ENCODE assay signal across 11 cellular contexts in the genomic region with DNA sequence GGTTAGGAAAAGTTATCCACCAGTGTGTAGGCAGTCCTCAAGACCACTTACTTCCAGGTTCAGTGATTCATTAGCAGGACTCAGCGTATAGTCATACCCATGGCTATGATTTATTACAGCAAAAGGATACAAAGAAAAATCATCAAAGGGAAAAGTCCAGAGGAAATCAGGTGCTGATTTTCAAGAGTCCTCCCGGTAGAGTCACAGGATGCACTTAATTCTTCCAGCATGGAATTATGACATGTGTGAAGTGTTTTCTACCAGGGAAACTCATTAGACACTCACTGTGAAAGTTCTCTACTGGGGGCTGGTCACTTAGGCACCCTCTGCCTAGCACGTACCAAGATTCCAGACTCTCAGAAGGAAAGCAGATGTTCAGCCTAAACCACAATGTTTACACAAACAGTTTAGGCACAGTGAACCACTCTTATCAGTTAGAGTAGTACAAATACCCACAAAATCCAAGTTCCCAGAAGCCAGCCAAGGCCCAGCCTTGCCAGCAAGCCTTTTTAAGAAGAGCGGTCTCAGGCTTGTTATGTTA. TPM values are rescaled to one million over a fixed set of nuclear protein-coding genes. Genes with fewer than 3 reads are reported as not detected.
DNase-seq lines count a peak whose midpoint lies in the region; ATAC-seq, FAIRE-seq and TF ChIP-seq lines count a peak whose summit lies in the region.
"Had no signal": no experiment of that assay in that cellular context is flagged by ENCODE, and none has a peak within 500 bp of the region (broad histone marks: within the 10 kb centered on the region; RNA-seq: fewer than 3 reads in every experiment).

No MANE protein-coding gene starts in this region.

- ATAC-seq in GM19467 (IDR thresholded peaks at IDR 0.05; ENCODE audit: unreplicated experiment): no peak

- no peak for FAIRE-seq in H54 (lab: Jason Lieb, UNC)

- TF ChIP-seq CTCF in hepatocyte (IDR thresholded peaks at IDR 0.05; ENCODE audit: poor library complexity): no peak

- TF ChIP-seq POLR2A in H54 (IDR thresholded peaks at IDR 0.05; ENCODE audit: low read depth, low read length): no peak

- H3K9me2 ChIP-seq in hepatocyte (replicated peaks; ENCODE audit: insufficient read depth): no peaks in the 10 kb centered on the region

- WGBS in hepatocyte (ENCODE audit: low lambda C conversion rate, missing lambda C conversion rate): 33% methylated on average over 4 of the region's 4 CpGs

- H3K9me3 ChIP-seq in hepatocyte (ENCODE audit: low read depth): no peaks in the 10 kb centered on the region

- H3K27me3 ChIP-seq in hepatocyte: no peaks in the 10 kb centered on the region

- H3K36me3 ChIP-seq in hepatocyte (replicated peaks; ENCODE audit: insufficient read depth, low read depth): no peaks in the 10 kb centered on the region

- H3K79me2 ChIP-seq in hepatocyte: peaks cover 4% of the 10 kb centered on the region

- peaks cover 40% of the 10 kb centered on the region for H3K4me1 ChIP-seq in hepatocyte (ENCODE audit: insufficient read depth)

- no peaks in the 10 kb centered on the region for H4K20me1 ChIP-seq in hepatocyte (ENCODE audit: insufficient read depth, poor library complexity, severe bottlenecking)

- peak overlapping the region; percentile 49 for H3K4me2 ChIP-seq in hepatocyte

- DNase-seq in H54 (ENCODE audit: insufficient read length, low spot score): peak; percentile 53
- DNase-seq in T1000 (lab: John Stamatoyannopoulos, UW): peak; percentile 56
- peak; percentile 53 for DNase-seq in hepatocyte (ENCODE audit: low spot score)
- DNase-seq in stromal cell of bone marrow (ENCODE audit: low read depth): peak; percentile 55
- DNase-seq in stimulated activated naive CD4-positive, alpha-beta T cell (lab: John Stamatoyannopoulos, UW): no peak
- no peak for DNase-seq in stimulated activated CD4-positive, alpha-beta T cell treated with anti-CD3 and anti-CD28 coated beads, Interleukin-4, amount 100 ng/mL, for 4 hours
- no peak for DNase-seq in NCI-H524 (lab: John Stamatoyannopoulos, UW)
- DNase-seq: mesendoderm; NCI-H1105; stimulated activated CD8-positive, alpha-beta memory T cell treated with anti-CD3 and anti-CD28 coated beads, Interleukin-4, amount 100 ng/mL, for 48 hours had no signal

- H3K4me3 ChIP-seq in hepatocyte: no peak overlapping the region

- H2AFZ ChIP-seq in hepatocyte: no peak overlapping the region

- peak overlapping the region; percentile 88 for H3K27ac ChIP-seq in hepatocyte

RNA-seq across cellular contexts. Expression of a gene that starts 10.2 kb away (rescaled TPM):
- total RNA-seq in hepatocyte: 0.72 and 2.6 TPM in 2 replicates
- 9.9 and 16.8 TPM in 2 replicates for polyA plus RNA-seq in hepatocyte

RNA-seq across cellular contexts. Expression of a gene that starts 10.3 kb away (rescaled TPM):
- 18.8 and 25.2 TPM in 2 replicates for total RNA-seq in hepatocyte
- 60.3 and 65.1 TPM in 2 replicates for polyA plus RNA-seq in hepatocyte

RNA-seq across cellular contexts. Expression of a gene that starts 31.0 kb away (rescaled TPM):
- 21.9 and 26.7 TPM in 2 replicates for total RNA-seq in hepatocyte
- 46.9 and 49.0 TPM in 2 replicates for polyA plus RNA-seq in hepatocyte

RNA-seq across cellular contexts. Expression of a gene that starts 45.7 kb away (rescaled TPM):
- 0.63 TPM in 1 of 2 replicates, not detected in the other for total RNA-seq in hepatocyte
- 0.51 and 1.8 TPM in 2 replicates for polyA plus RNA-seq in hepatocyte

RNA-seq across cellular contexts. Expression of a gene that starts 52.1 kb away (rescaled TPM):
- 19.3 and 30.0 TPM in 2 replicates for total RNA-seq in hepatocyte
- 32.1 and 32.5 TPM in 2 replicates for polyA plus RNA-seq in hepatocyte

Comparison
In these comparisons a context has a peak if more than half of its experiments do, and no peak if none do; other contexts are left out.
1. DNase-seq: peak in H54 (single experiment), T1000 (single experiment), hepatocyte (single experiment) and stromal cell of bone marrow (single experiment); none in stimulated activated naive CD4-positive, alpha-beta T cell (0 of 6), stimulated activated CD4-positive, alpha-beta T cell treated with anti-CD3 and anti-CD28 coated beads, Interleukin-4, amount 100 ng/mL, for 4 hours (0 of 2) and NCI-H524 (0 of 2).